In genomic region chr5:140301136-140301535, GRCh38 we compare ENCODE assay signal across 14 cellular contexts. TPM values are rescaled to one million over a fixed set of nuclear protein-coding genes. Genes with fewer than 3 reads are reported as not detected.
A peak's percentile ranks its signal among the peaks of the same experiment; 100 is the strongest.
DNase-seq lines count a peak whose midpoint lies in the region; ATAC-seq and TF ChIP-seq lines count a peak whose summit lies in the region.
"Had no signal": no experiment of that assay in that cellular context is flagged by ENCODE, and none has a peak within 500 bp of the region (broad histone marks: within the 10 kb centered on the region; RNA-seq: fewer than 3 reads in every experiment).

No MANE protein-coding gene starts in this region.

- H3K4me3 ChIP-seq in subcutaneous abdominal adipose tissue (ENCODE audit: low read depth in 1 of 5, low read length in 5 of 5) (no peak overlapping the region), stomach (no peak overlapping the region)

- no peaks in the 10 kb centered on the region for H3K9me3 ChIP-seq in subcutaneous abdominal adipose tissue (ENCODE audit: control insufficient read depth in 5 of 5, low read length in 5 of 5)
- no peaks in the 10 kb centered on the region for H3K9me3 ChIP-seq in stomach
- H3K9me3 ChIP-seq: SJSA1 had no signal

- ATAC-seq in activated naive CD4-positive, alpha-beta T cell treated with anti-CD3 and anti-CD28 coated beads, Interleukin-2, amount 50 U/mL, for 72 hours: no peak
- no peak for ATAC-seq in activated CD8-positive, alpha-beta T cell treated with anti-CD3 and anti-CD28 coated beads, Interleukin-2, amount 10 ng/mL, durations not matched to agents 7 days and 5 days

- peaks cover 0 to 11% (median 2%) of the 10 kb centered on the region in 5 donors for H3K36me3 ChIP-seq in subcutaneous abdominal adipose tissue (ENCODE audit: control insufficient read depth in 5 of 5, insufficient read depth in 5 of 5, low read length in 5 of 5)
- peaks cover 7 to 25% (median 15%) of the 10 kb centered on the region in 4 donors for H3K36me3 ChIP-seq in stomach

- no peak for DNase-seq in activated naive CD4-positive, alpha-beta T cell treated with anti-CD3 and anti-CD28 coated beads, Interleukin-2, amount 10 ng/mL, durations not matched to agents 7 days and 5 days
- no peak for DNase-seq in activated naive CD4-positive, alpha-beta T cell treated with anti-CD3 and anti-CD28 coated beads, Interleukin-2, amount 50 U/mL, for 72 hours (ENCODE audit: low spot score in 2 of 2)
- no peak for DNase-seq in activated CD8-positive, alpha-beta T cell treated with anti-CD3 and anti-CD28 coated beads, Interleukin-2, amount 10 ng/mL, durations not matched to agents 7 days and 5 days
- DNase-seq in immature natural killer cell (no peak), stomach (no peak), OCI-M1 (lab: John Stamatoyannopoulos, UW) (no peak), NCI-H1092 treated with DMSO at 0.1 percent for 48 hours (lab: John Stamatoyannopoulos, UW) (no peak)
- DNase-seq: activated CD4-positive, alpha-beta T cell treated with anti-CD3 and anti-CD28 coated beads for 1 hour; foreskin fibroblast; islet precursor cell; NCI-H2081 had no signal

- H3K27me3 Mint-ChIP-seq in activated naive CD4-positive, alpha-beta T cell treated with anti-CD3 and anti-CD28 coated beads, Interleukin-2, amount 10 ng/mL, durations not matched to agents 7 days and 5 days: peaks cover 12% of the 10 kb centered on the region
- H3K27me3 Mint-ChIP-seq in activated CD8-positive, alpha-beta T cell treated with anti-CD3 and anti-CD28 coated beads, Interleukin-2, amount 10 ng/mL, durations not matched to agents 7 days and 5 days (ENCODE audit: low read depth): peaks cover 9% of the 10 kb centered on the region
- peaks cover 3 to 7% (median 4%) of the 10 kb centered on the region in 3 donors for H3K27me3 Mint-ChIP-seq in immature natural killer cell (ENCODE audit: low read depth in 3 of 3)
- H3K27me3 Mint-ChIP-seq: IgD-negative memory B cell had no signal

- intact Hi-C loops in stomach (cut with DNase I; ENCODE audit: low total_unique reads): no loop called here

- H3K27ac ChIP-seq in subcutaneous abdominal adipose tissue (ENCODE audit: low read depth, low read length): peak overlapping the region; percentile 86
- no peak overlapping the region for H3K27ac ChIP-seq in stomach

- H3K27ac Mint-ChIP-seq in activated naive CD4-positive, alpha-beta T cell treated with anti-CD3 and anti-CD28 coated beads, Interleukin-2, amount 10 ng/mL, durations not matched to agents 7 days and 5 days: no peak overlapping the region
- H3K27ac Mint-ChIP-seq in activated naive CD4-positive, alpha-beta T cell treated with anti-CD3 and anti-CD28 coated beads, Interleukin-2, amount 50 U/mL, for 72 hours: no peak overlapping the region
- no peak overlapping the region for H3K27ac Mint-ChIP-seq in activated CD8-positive, alpha-beta T cell treated with anti-CD3 and anti-CD28 coated beads, Interleukin-2, amount 10 ng/mL, durations not matched to agents 7 days and 5 days
- H3K27ac Mint-ChIP-seq in immature natural killer cell: no peak overlapping the region
- H3K27ac Mint-ChIP-seq: IgD-negative memory B cell had no signal

- TF ChIP-seq EP300 in stomach (IDR thresholded peaks at IDR 0.05): no peak

- H3K27me3 ChIP-seq in subcutaneous abdominal adipose tissue (ENCODE audit: control insufficient read depth in 5 of 5, insufficient read depth in 4 of 5, low read length in 5 of 5): no peaks in the 10 kb centered on the region
- no peaks in the 10 kb centered on the region for H3K27me3 ChIP-seq in stomach
- H3K27me3 ChIP-seq: SJSA1 had no signal

- peak overlapping the region; percentile 15 for H3K4me3 Mint-ChIP-seq in activated naive CD4-positive, alpha-beta T cell treated with anti-CD3 and anti-CD28 coated beads, Interleukin-2, amount 10 ng/mL, durations not matched to agents 7 days and 5 days
- H3K4me3 Mint-ChIP-seq in activated CD8-positive, alpha-beta T cell treated with anti-CD3 and anti-CD28 coated beads, Interleukin-2, amount 10 ng/mL, durations not matched to agents 7 days and 5 days: peak overlapping the region; percentile 6
- H3K4me3 Mint-ChIP-seq in immature natural killer cell: peak overlapping the region in 4 of 5 donors; percentile 10 to 99 (median 52)

- H3K4me1 Mint-ChIP-seq in activated naive CD4-positive, alpha-beta T cell treated with anti-CD3 and anti-CD28 coated beads, Interleukin-2, amount 10 ng/mL, durations not matched to agents 7 days and 5 days: peaks cover 49% of the 10 kb centered on the region
- peaks cover 33% of the 10 kb centered on the region for H3K4me1 Mint-ChIP-seq in activated CD8-positive, alpha-beta T cell treated with anti-CD3 and anti-CD28 coated beads, Interleukin-2, amount 10 ng/mL, durations not matched to agents 7 days and 5 days (ENCODE audit: low read depth)
- peaks cover 19 to 34% of the 10 kb centered on the region in 2 donors for H3K4me1 Mint-ChIP-seq in immature natural killer cell

- H3K9ac ChIP-seq in subcutaneous abdominal adipose tissue (ENCODE audit: low read length in 5 of 5): peak overlapping the region in 1 of 5 donors; percentile 76

- TF ChIP-seq CTCF in stomach (IDR thresholded peaks at IDR 0.05): no peak

- H3K4me1 ChIP-seq in subcutaneous abdominal adipose tissue (ENCODE audit: control insufficient read depth in 5 of 5, insufficient read depth in 5 of 5, low read length in 5 of 5) (peaks cover 0 to 48% (median 41%) of the 10 kb centered on the region in 5 donors), stomach (peaks cover 15 to 70% (median 36%) of the 10 kb centered on the region in 4 donors)

- 53 to 72% (median 70%) methylated on average over 1 of the region's 1 CpG for WGBS in stomach, 5 donors

- no peaks in the 10 kb centered on the region for H3K9me3 Mint-ChIP-seq in activated naive CD4-positive, alpha-beta T cell treated with anti-CD3 and anti-CD28 coated beads, Interleukin-2, amount 10 ng/mL, durations not matched to agents 7 days and 5 days
- H3K9me3 Mint-ChIP-seq in activated naive CD4-positive, alpha-beta T cell treated with anti-CD3 and anti-CD28 coated beads, Interleukin-2, amount 50 U/mL, for 72 hours: no peaks in the 10 kb centered on the region
- no peaks in the 10 kb centered on the region for H3K9me3 Mint-ChIP-seq in activated CD8-positive, alpha-beta T cell treated with anti-CD3 and anti-CD28 coated beads, Interleukin-2, amount 10 ng/mL, durations not matched to agents 7 days and 5 days (ENCODE audit: insufficient read depth)
- no peaks in the 10 kb centered on the region for H3K9me3 Mint-ChIP-seq in immature natural killer cell
- H3K9me3 Mint-ChIP-seq: IgD-negative memory B cell had no signal

- POLR2A ChIA-PET in activated CD8-positive, alpha-beta T cell treated with anti-CD3 and anti-CD28 coated beads, Interleukin-2, amount 10 ng/mL, durations not matched to agents 7 days and 5 days (lab: Charles Lee): no interaction called here

- TF ChIP-seq POLR2A in stomach (IDR thresholded peaks at IDR 0.05): no peak

- CTCF ChIA-PET in activated naive CD4-positive, alpha-beta T cell treated with anti-CD3 and anti-CD28 coated beads, Interleukin-2, amount 10 ng/mL, durations not matched to agents 7 days and 5 days (lab: Charles Lee): interaction anchor here (2.6 kb wide), 1 partner anchor 51 kb away, joined by 8 read pairs; no protein-coding TSS in a partner anchor
- CTCF ChIA-PET in activated CD8-positive, alpha-beta T cell treated with anti-CD3 and anti-CD28 coated beads, Interleukin-2, amount 10 ng/mL, durations not matched to agents 7 days and 5 days (lab: Charles Lee): interaction anchor here (0.9 to 4.8 kb wide), 3 partner anchors 29 to 332 kb away, joined by 3 to 27 read pairs (median 6); no protein-coding TSS in a partner anchor

- H3K36me3 Mint-ChIP-seq in activated naive CD4-positive, alpha-beta T cell treated with anti-CD3 and anti-CD28 coated beads, Interleukin-2, amount 10 ng/mL, durations not matched to agents 7 days and 5 days: peaks cover 32% of the 10 kb centered on the region
- H3K36me3 Mint-ChIP-seq in activated naive CD4-positive, alpha-beta T cell treated with anti-CD3 and anti-CD28 coated beads, Interleukin-2, amount 50 U/mL, for 72 hours: peaks cover 11 to 12% of the 10 kb centered on the region in 2 donors
- H3K36me3 Mint-ChIP-seq in activated CD8-positive, alpha-beta T cell treated with anti-CD3 and anti-CD28 coated beads, Interleukin-2, amount 10 ng/mL, durations not matched to agents 7 days and 5 days (ENCODE audit: low read depth): peaks cover 20% of the 10 kb centered on the region
- peaks cover 0 to 17% (median 13%) of the 10 kb centered on the region in 3 donors for H3K36me3 Mint-ChIP-seq in immature natural killer cell

RNA-seq across cellular contexts. Expression of gene PFDN1, which starts 1.8 kb away (rescaled TPM):
- 10 to 100 TPM; 45.4 to 66.4 TPM for total RNA-seq in activated naive CD4-positive, alpha-beta T cell treated with anti-CD3 and anti-CD28 coated beads, Interleukin-2, amount 50 U/mL, for 72 hours
- 10 to 100 TPM; 62.4 to 64.7 TPM for total RNA-seq in activated CD8-positive, alpha-beta T cell treated with anti-CD3 and anti-CD28 coated beads, Interleukin-2, amount 10 ng/mL, durations not matched to agents 7 days and 5 days
- polyA plus RNA-seq in immature natural killer cell (100 to 1,000 TPM; 114 to 225 (median 150) TPM), stomach (10 to 100 TPM; 70.7 to 88.0 (median 77.8) TPM)
- total RNA-seq in stomach: 100 to 1,000 TPM in 2 of 5 donors, 10 to 100 TPM in 3; 28.6 to 137 (median 52.1) TPM

RNA-seq across cellular contexts. Expression of gene HBEGF, which starts 45.3 kb away (rescaled TPM):
- total RNA-seq in activated naive CD4-positive, alpha-beta T cell treated with anti-CD3 and anti-CD28 coated beads, Interleukin-2, amount 50 U/mL, for 72 hours: 10 to 100 TPM in 1 of 2 donors, 1 to 10 TPM in 1; 6.9 to 10.5 TPM
- 10 to 100 TPM; 12.6 to 13.5 TPM for total RNA-seq in activated CD8-positive, alpha-beta T cell treated with anti-CD3 and anti-CD28 coated beads, Interleukin-2, amount 10 ng/mL, durations not matched to agents 7 days and 5 days
- polyA plus RNA-seq in immature natural killer cell (1 to 10 TPM in 1 of 3 donors, under 1 TPM in 1, not detected in 1; 0.80 to 2.2 TPM), stomach (10 to 100 TPM in 2 of 3 donors, 1 to 10 TPM in 1; 8.5 to 15.0 (median 11.8) TPM)
- 10 to 100 TPM in 3 of 5 donors, 1 to 10 TPM in 2; 1.2 to 39.8 (median 27.7) TPM for total RNA-seq in stomach

RNA-seq across cellular contexts. Expression of gene SLC4A9, which starts 58.9 kb away (rescaled TPM):
- total RNA-seq in activated naive CD4-positive, alpha-beta T cell treated with anti-CD3 and anti-CD28 coated beads, Interleukin-2, amount 50 U/mL, for 72 hours: under 1 TPM; 0.25 to 0.41 TPM
- total RNA-seq in activated CD8-positive, alpha-beta T cell treated with anti-CD3 and anti-CD28 coated beads, Interleukin-2, amount 10 ng/mL, durations not matched to agents 7 days and 5 days: under 1 TPM; 0.13 to 0.16 TPM
- not detected for polyA plus RNA-seq in immature natural killer cell
- not detected for total RNA-seq in stomach
- under 1 TPM in 1 of 3 donors, not detected in 2; 0.30 TPM for polyA plus RNA-seq in stomach
- total RNA-seq: SJSA1 had no signal
- polyA plus RNA-seq: IgD-negative memory B cell had no signal
